In genomic region chrX:136496768-136497555, GRCh38 we compare ENCODE assay signal across 8 cellular contexts. TPM values are rescaled to one million over a fixed set of nuclear protein-coding genes. Genes with fewer than 3 reads are reported as not detected.
DNase-seq lines count a peak whose midpoint lies in the region; ATAC-seq and TF ChIP-seq lines count a peak whose summit lies in the region.

No MANE protein-coding gene starts in this region.

- H3K36me3 Mint-ChIP-seq in Calu3 (ENCODE audit: insufficient read depth, unreplicated experiment) (peaks cover 28% of the 10 kb centered on the region), endodermal cell (ENCODE audit: low read depth) (peaks cover 8% of the 10 kb centered on the region)

- H3K27ac ChIP-seq in endodermal cell (ENCODE audit: low read depth, low read length) (peak overlapping the region; percentile 92), mesodermal cell (ENCODE audit: low read depth, low read length, severe bottlenecking) (peak overlapping the region; percentile 98)

- peak; percentile 79 for ATAC-seq in GM21423 (IDR thresholded peaks at IDR 0.05; ENCODE audit: unreplicated experiment)

- H3K36me3 ChIP-seq in NT2/D1 (ENCODE audit: insufficient read depth, insufficient read length, low read length), result peaks cover 13% of the 10 kb centered on the region
- H3K36me3 ChIP-seq in endodermal cell (ENCODE audit: control insufficient read depth, insufficient read depth, low read length), result peaks cover 27% of the 10 kb centered on the region
- H3K36me3 ChIP-seq in mesodermal cell (ENCODE audit: control insufficient read depth, insufficient read depth, low read length), result peaks cover 6% of the 10 kb centered on the region

- peak overlapping the region; percentile 64 for H3K9ac ChIP-seq in NT2/D1 (ENCODE audit: insufficient read length, low read depth)
- peak overlapping the region; percentile 77 for H3K9ac ChIP-seq in endodermal cell (ENCODE audit: extremely low read depth, low read length, poor library complexity, severe bottlenecking)

- H3K4me3 ChIP-seq in NT2/D1 (ENCODE audit: insufficient read length, low read depth) (peak overlapping the region; percentile 64), endodermal cell (ENCODE audit: low read length) (peak overlapping the region; percentile 91), mesodermal cell (ENCODE audit: extremely low read depth, insufficient read depth, low read length, poor library complexity, severe bottlenecking) (peak overlapping the region; percentile 56)

- DNase-seq in Calu3 (peak; percentile 86), HUDEP-2 (lab: John Stamatoyannopoulos, UW; ENCODE audit: unreplicated experiment in 76 of 76) (peak in 75 of 76 experiments; percentile 5 to 83 (median 69)), NT2/D1 (ENCODE audit: low read depth, low spot score) (peak; percentile 32), endodermal cell (peak; percentile 87)
- peak; percentile 73 for DNase-seq in activated CD8-positive, alpha-beta memory T cell treated with anti-CD3 and anti-CD28 coated beads, Interleukin-2, amount 50 U/mL, for 24 hours (ENCODE audit: extremely low read depth)
- peak; percentile 66 for DNase-seq in stimulated activated CD8-positive, alpha-beta memory T cell treated with anti-CD3 and anti-CD28 coated beads, Interleukin-15, amount 100 ng/mL, for 1 hour (ENCODE audit: low read depth)

- CTCF ChIA-PET in Calu3 (lab: Charles Lee), result interaction anchor here (0.6 to 1.4 kb wide), 3 partner anchors 29 to 75 kb away, joined by 3 to 6 read pairs (median 3); no protein-coding TSS in a partner anchor

- peak overlapping the region; percentile 82 for H3K27ac Mint-ChIP-seq in Calu3 (ENCODE audit: unreplicated experiment)
- H3K27ac Mint-ChIP-seq in endodermal cell, result peak overlapping the region; percentile 96

- BruUV-seq in Calu3 (replicated peaks; lab: Mats Ljungman, UMichigan), result no TSS peak

- WGBS in endodermal cell (ENCODE audit: insufficient coverage in 1 of 2, insufficient read length in 1 of 2), 2 experiments, result 0 to 3% methylated on average over 6 to 97 of the region's 110 CpGs
- WGBS in mesodermal cell (ENCODE audit: insufficient coverage in 2 of 2), 2 experiments, result 0% methylated on average over 2 to 14 of the region's 110 CpGs

- H3K4me3 Mint-ChIP-seq in Calu3 (ENCODE audit: low read depth, unreplicated experiment), result peak overlapping the region; percentile 73
- peak overlapping the region; percentile 83 for H3K4me3 Mint-ChIP-seq in endodermal cell

- no peaks in the 10 kb centered on the region for H3K27me3 ChIP-seq in NT2/D1 (ENCODE audit: insufficient read depth, insufficient read length)
- no peaks in the 10 kb centered on the region for H3K27me3 ChIP-seq in endodermal cell (ENCODE audit: control insufficient read depth, insufficient read depth, low read length, poor library complexity, severe bottlenecking)

- peaks cover 5% of the 10 kb centered on the region for H3K4me1 Mint-ChIP-seq in Calu3 (ENCODE audit: low read depth, unreplicated experiment)
- peaks cover 6% of the 10 kb centered on the region for H3K4me1 Mint-ChIP-seq in endodermal cell

- TF ChIP-seq CTCF in Calu3 (IDR thresholded peaks at IDR 0.05; ENCODE audit: unreplicated experiment) (no peak), endodermal cell (conservative IDR thresholded peaks at IDR 0.05) (no peak)

- intact Hi-C loops in Calu3 (cut with micrococcal nuclease; ENCODE audit: unreplicated experiment), result loop anchor here (1.0 to 5.0 kb wide), 2 partner anchors 35 to 80 kb away; partner anchors contain the start of gene VGLL1

- H3K27me3 Mint-ChIP-seq in Calu3 (ENCODE audit: unreplicated experiment), result peaks cover 6% of the 10 kb centered on the region
- H3K27me3 Mint-ChIP-seq in endodermal cell (ENCODE audit: insufficient read depth), result no peaks in the 10 kb centered on the region

- H3K9me3 ChIP-seq in NT2/D1 (ENCODE audit: insufficient read depth, low read length) (no peaks in the 10 kb centered on the region), endodermal cell (ENCODE audit: control insufficient read depth, low read length) (no peaks in the 10 kb centered on the region), mesodermal cell (ENCODE audit: control insufficient read depth, low read length) (no peaks in the 10 kb centered on the region)

- no peaks in the 10 kb centered on the region for H3K9me3 Mint-ChIP-seq in Calu3 (ENCODE audit: low read depth, unreplicated experiment)
- peaks cover 40% of the 10 kb centered on the region for H3K9me3 Mint-ChIP-seq in endodermal cell

- no peaks in the 10 kb centered on the region for H3K4me1 ChIP-seq in NT2/D1 (ENCODE audit: insufficient read depth, insufficient read length)
- no peaks in the 10 kb centered on the region for H3K4me1 ChIP-seq in endodermal cell (ENCODE audit: control insufficient read depth, insufficient read depth, low read length)
- peaks cover 5% of the 10 kb centered on the region for H3K4me1 ChIP-seq in mesodermal cell (ENCODE audit: control insufficient read depth, insufficient read depth, low read length, poor library complexity, severe bottlenecking)

RNA-seq across cellular contexts. Expression of gene HTATSF1, which starts 0.4 kb away (rescaled TPM):
- total RNA-seq in Calu3 (2022) (46.0 and 48.7 TPM in 2 replicates), endodermal cell (10 to 100 TPM; 61.1 to 75.5 TPM)
- 77.6 TPM for polyA plus RNA-seq in endodermal cell (2013, experiment 1 of 2)
- polyA plus RNA-seq in endodermal cell (2013, experiment 2 of 2), result 71.5 TPM
- polyA plus RNA-seq in mesodermal cell (2013, experiment 1 of 2), result 47.0 TPM
- 54.8 TPM for polyA plus RNA-seq in mesodermal cell (2013, experiment 2 of 2)

RNA-seq across cellular contexts. Expression of gene BRS3, which starts 9.2 kb away (rescaled TPM):
- total RNA-seq in Calu3 (2022), result not detected in 2 replicates
- total RNA-seq in endodermal cell, result not detected
- polyA plus RNA-seq in endodermal cell (2013, experiment 1 of 2), result not detected
- not detected for polyA plus RNA-seq in endodermal cell (2013, experiment 2 of 2)
- not detected for polyA plus RNA-seq in mesodermal cell (2013, experiment 1 of 2)
- polyA plus RNA-seq in mesodermal cell (2013, experiment 2 of 2), result not detected

RNA-seq across cellular contexts. Expression of gene VGLL1, which starts 35.1 kb away (rescaled TPM):
- 92.2 and 121 TPM in 2 replicates for total RNA-seq in Calu3 (2022)
- not detected for total RNA-seq in endodermal cell
- not detected for polyA plus RNA-seq in endodermal cell (2013, experiment 1 of 2)
- polyA plus RNA-seq in endodermal cell (2013, experiment 2 of 2), result not detected
- polyA plus RNA-seq in mesodermal cell (2013, experiment 1 of 2), result not detected
- polyA plus RNA-seq in mesodermal cell (2013, experiment 2 of 2), result not detected

Comparison
In these comparisons a context has a peak if more than half of its experiments do, and no peak if none do; other contexts are left out.
1. Peak in every context shown above with its lines: DNase-seq, ATAC-seq, H3K4me3 ChIP-seq and H3K27ac ChIP-seq.
2. DNase-seq: peak in every context shown above with its lines; median percentile 87 in endodermal cell; 86 in Calu3; 73 in activated CD8-positive, alpha-beta memory T cell treated with anti-CD3 and anti-CD28 coated beads, Interleukin-2, amount 50 U/mL, for 24 hours; 69 in HUDEP-2; 66 in stimulated activated CD8-positive, alpha-beta memory T cell treated with anti-CD3 and anti-CD28 coated beads, Interleukin-15, amount 100 ng/mL, for 1 hour; 32 in NT2/D1.
3. RNA of gene VGLL1, which starts 35.1 kb away (total RNA-seq): 92.2 to 121 TPM in Calu3; not detected in endodermal cell; every median in the first group is over 10 times any median in the second.